Comparison of ENCODE assay signal across 12 cellular contexts in the genomic region with DNA sequence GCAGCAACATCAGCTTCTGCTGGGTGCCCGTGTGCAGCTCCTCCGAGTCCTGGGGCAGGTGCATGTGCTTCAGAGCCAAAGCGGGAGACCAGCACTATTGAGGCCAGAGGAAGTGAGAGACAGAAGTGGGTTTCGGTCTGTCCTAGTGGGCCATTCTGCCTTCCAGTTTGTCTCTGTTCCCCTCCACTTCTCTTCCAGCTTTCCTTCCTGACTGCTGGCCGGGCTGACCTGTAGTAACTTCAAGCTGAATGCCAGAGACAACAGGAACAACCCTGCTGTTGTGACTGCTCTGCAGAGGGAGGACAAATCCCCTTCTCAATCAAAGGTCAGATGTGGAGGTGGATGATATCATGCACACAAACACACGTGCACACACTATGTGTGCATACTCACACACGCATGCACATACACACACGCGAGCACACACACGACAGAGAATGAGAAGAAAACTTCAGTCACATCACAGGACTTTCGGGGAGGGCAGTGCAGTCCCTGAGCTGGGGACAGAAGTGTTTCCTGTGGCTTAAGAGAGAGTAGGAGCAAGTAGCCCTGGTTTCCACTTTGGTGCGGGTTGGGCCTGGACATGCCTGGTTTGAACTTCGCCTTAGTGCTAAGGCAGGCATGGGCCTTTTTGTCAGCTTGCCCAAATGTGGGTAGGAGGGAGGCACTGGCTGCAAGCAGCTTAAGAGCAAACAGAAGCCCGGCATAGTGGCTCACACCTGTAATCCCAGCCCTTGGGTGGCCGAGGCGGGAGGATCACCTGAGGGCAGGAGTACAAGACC. TPM values are rescaled to one million over a fixed set of nuclear protein-coding genes. Genes with fewer than 3 reads are reported as not detected.
A peak's percentile ranks its signal among the peaks of the same experiment; 100 is the strongest.
DNase-seq lines count a peak whose midpoint lies in the region; ATAC-seq and TF ChIP-seq lines count a peak whose summit lies in the region.
"Not testable (repeated sequence)": the region's sequence is repeated elsewhere in the genome, so short reads cannot be mapped to it uniquely, and the experiment has no call there.
"Had no signal": no experiment of that assay in that cellular context is flagged by ENCODE, and none has a peak within 500 bp of the region (broad histone marks: within the 10 kb centered on the region; RNA-seq: fewer than 3 reads in every experiment).

No MANE protein-coding gene starts in this region.

- H3K79me2 ChIP-seq in GM23338 (replicated peaks; ENCODE audit: insufficient read depth) = not testable (repeated sequence)

- TF ChIP-seq CTCF in GM23338 (conservative IDR thresholded peaks at IDR 0.05; ENCODE audit: low read depth in 2 of 2); activated B cell treated with CpG ODN at 0.5 μM for 24 hours (IDR thresholded peaks at IDR 0.05); epithelial cell of esophagus (IDR thresholded peaks at IDR 0.05; ENCODE audit: insufficient read depth, low read depth, low read length, missing control alignments): not testable (repeated sequence)

- not testable (repeated sequence) for H3K9me2 ChIP-seq in GM23338 (ENCODE audit: insufficient read depth)

- ATAC-seq in GM18519 (IDR thresholded peaks at IDR 0.05; ENCODE audit: low FRiP score, unreplicated experiment) = peak; percentile 75
- ATAC-seq in GM19455 (IDR thresholded peaks at IDR 0.05; ENCODE audit: unreplicated experiment) = peak; percentile 95
- not testable (repeated sequence) for ATAC-seq in GM23338
- peak; percentile 77 for ATAC-seq in HG03039 (IDR thresholded peaks at IDR 0.05; ENCODE audit: unreplicated experiment)
- peak; percentile 80 for ATAC-seq in HG03460 (IDR thresholded peaks at IDR 0.05; ENCODE audit: unreplicated experiment)
- ATAC-seq in activated B cell treated with CpG ODN at 0.5 μM for 24 hours (ENCODE audit: low read depth) = peak; percentile 89

- H3K4me1 Mint-ChIP-seq in GM23338 = not testable (repeated sequence)
- H3K4me1 Mint-ChIP-seq in activated B cell treated with CpG ODN at 0.5 μM for 24 hours = peaks cover 19% of the 10 kb centered on the region

- H3K4me3 ChIP-seq in GM23338; epithelial cell of esophagus (ENCODE audit: low read length): not testable (repeated sequence)

- H3K36me3 Mint-ChIP-seq in GM23338 (ENCODE audit: low read depth) (peaks cover 23% of the 10 kb centered on the region), activated B cell treated with CpG ODN at 0.5 μM for 24 hours (ENCODE audit: low read depth) (peaks cover 65% of the 10 kb centered on the region)

- not testable (repeated sequence) for H3K4me2 ChIP-seq in GM23338

- not testable (repeated sequence) for H3K27me3 ChIP-seq in GM23338 (ENCODE audit: insufficient read depth)

- H3K4me3 Mint-ChIP-seq in GM23338, activated B cell treated with CpG ODN at 0.5 μM for 24 hours: not testable (repeated sequence)

- DNase-seq in GM23338 (ENCODE audit: low spot score); activated B cell treated with CpG ODN at 0.5 μM for 24 hours: not testable (repeated sequence)
- DNase-seq in epithelial cell of esophagus (ENCODE audit: low read depth) = peak; percentile 9

- not testable (repeated sequence) for H4K20me1 ChIP-seq in GM23338 (replicated peaks; ENCODE audit: insufficient read depth)

- peaks cover 11% of the 10 kb centered on the region; the same call in 1 of the 2 replicates for H3K36me3 ChIP-seq in GM23338 (ENCODE audit: insufficient read depth)

- H3K27me3 Mint-ChIP-seq in GM23338 (ENCODE audit: insufficient read depth, low read depth, poor library complexity); activated B cell treated with CpG ODN at 0.5 μM for 24 hours: not testable (repeated sequence)

- not testable (repeated sequence) for H3F3A ChIP-seq in GM23338 (replicated peaks; ENCODE audit: low read depth)

- POLR2A ChIA-PET in activated B cell treated with CpG ODN at 0.5 μM for 24 hours (lab: Charles Lee) = not testable (repeated sequence)

- CTCF ChIA-PET in activated B cell treated with CpG ODN at 0.5 μM for 24 hours (lab: Charles Lee) = not testable (repeated sequence)

- H3K9me3 Mint-ChIP-seq in GM23338, activated B cell treated with CpG ODN at 0.5 μM for 24 hours: not testable (repeated sequence)

- H2AFZ ChIP-seq in GM23338 = not testable (repeated sequence)

- not testable (repeated sequence) for H3K27ac ChIP-seq in GM23338 (ENCODE audit: low read depth)

- H3K4me1 ChIP-seq in GM23338 (ENCODE audit: insufficient read depth) = not testable (repeated sequence)

- H3K27ac Mint-ChIP-seq in GM23338 (0 out of 2 replicates have a peak overlapping the region, but pooled peaks have one; percentile 5), activated B cell treated with CpG ODN at 0.5 μM for 24 hours (peak overlapping the region; percentile 13)

- intact Hi-C loops in activated B cell treated with CpG ODN at 0.5 μM for 24 hours (cut with micrococcal nuclease) = not testable (repeated sequence)

RNA-seq across cellular contexts. Expression of gene DCLRE1C, which starts 11.6 kb away (rescaled TPM):
- total RNA-seq in GM23338 (2014; rRNA removed; shearing (Covaris generic)) = 3.9 and 5.3 TPM in 2 replicates
- polyA plus RNA-seq in GM23338 (2016; fragmentation: Nextera tagmentation; extraction: Ambion mirVana) = 21.4 and 30.2 TPM in 2 replicates
- 38.0 and 43.8 TPM in 2 replicates for total RNA-seq in activated B cell treated with CpG ODN at 0.5 μM for 24 hours

RNA-seq across cellular contexts. Expression of gene MEIG1, which starts 16.9 kb away (rescaled TPM):
- total RNA-seq in GM23338 (2014; rRNA removed; shearing (Covaris generic)) = 1.2 TPM in 1 of 2 replicates, not detected in the other
- 0.50 TPM in 1 of 2 replicates, not detected in the other for polyA plus RNA-seq in GM23338 (2016; fragmentation: Nextera tagmentation; extraction: Ambion mirVana)
- 0.49 and 0.54 TPM in 2 replicates for total RNA-seq in activated B cell treated with CpG ODN at 0.5 μM for 24 hours
- total RNA-seq: aorta, glomerular endothelial cell, natural killer cell, spleen, vagina had no signal
- polyA plus RNA-seq: aorta had no signal
